ENCODE assay signal across 8 cellular contexts in the genomic region with DNA sequence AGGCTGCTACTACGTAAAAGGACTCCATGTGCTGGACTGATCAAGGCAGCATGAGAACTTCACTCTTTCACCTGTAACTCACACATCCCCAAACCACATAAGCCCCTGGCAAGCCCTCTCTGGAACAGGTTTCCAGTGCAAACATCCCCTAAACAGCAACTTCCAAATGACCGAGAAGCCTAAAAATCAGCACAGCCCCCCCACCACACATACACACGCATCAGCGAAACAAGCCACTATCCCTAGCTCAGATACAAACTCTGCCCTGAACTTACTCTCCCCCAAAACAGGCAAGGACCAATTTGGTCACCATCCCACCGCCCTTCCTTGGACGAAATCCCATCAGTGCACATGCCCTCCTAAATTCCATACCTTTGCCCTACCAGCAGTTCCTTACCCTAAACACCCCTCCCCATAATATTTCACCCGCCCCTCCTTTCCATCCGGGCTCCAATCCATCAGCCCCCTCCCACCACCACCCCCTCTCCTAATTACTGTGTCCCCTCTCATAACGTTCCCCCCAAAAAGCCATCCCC. TPM values are rescaled to one million over a fixed set of nuclear protein-coding genes. Genes with fewer than 3 reads are reported as not detected.
DNase-seq lines count a peak whose midpoint lies in the region; ATAC-seq and TF ChIP-seq lines count a peak whose summit lies in the region.

No MANE protein-coding gene starts in this region.

- no peak for TF ChIP-seq CTCF in foreskin keratinocyte (conservative IDR thresholded peaks at IDR 0.05)
- no peak for TF ChIP-seq CTCF in gastrocnemius medialis (IDR thresholded peaks at IDR 0.05 in 4 of 5, conservative IDR thresholded peaks at IDR 0.05 in 1 of 5)

- DNase-seq in SIG-M5 treated with dmso at 0.1 percent for 504 hours (lab: John Stamatoyannopoulos, UW; ENCODE audit: unreplicated experiment) = peak; percentile 48
- no peak for DNase-seq in SIG-M5 (lab: John Stamatoyannopoulos, UW)
- peak; percentile 63 for DNase-seq in activated CD8-positive, alpha-beta memory T cell treated with anti-CD3 and anti-CD28 coated beads, Interleukin-2, amount 50 U/mL, for 48 hours
- no peak for DNase-seq in foreskin keratinocyte
- no peak for DNase-seq in gastrocnemius medialis
- DNase-seq in NOMO-1 treated with dmso at 0.1 percent for 144 hours (lab: John Stamatoyannopoulos, UW; ENCODE audit: unreplicated experiment) = no peak
- no peak for DNase-seq in DMS153 treated with DMSO at 0.1 percent for 48 hours (lab: John Stamatoyannopoulos, UW; ENCODE audit: unreplicated experiment)

- intact Hi-C loops in gastrocnemius medialis (cut with DNase I; ENCODE audit: low total_unique reads) = no loop called here

- TF ChIP-seq POLR2A in gastrocnemius medialis (IDR thresholded peaks at IDR 0.05) = no peak

- in situ Hi-C loops in gastrocnemius medialis (cut with MboI; ENCODE audit: low sequenced_read_pairs in 4 of 4) = loop anchor here in 2 of 4 donors (5.0 to 10.0 kb wide), 2 partner anchors 57 to 59 kb away; a partner anchor contains a TSS

- peak overlapping the region; percentile 92 for H3K27ac ChIP-seq in foreskin keratinocyte
- H3K27ac ChIP-seq in gastrocnemius medialis = peak overlapping the region; percentile 86 to 96 (median 94)

- H3K27me3 ChIP-seq in foreskin keratinocyte (no peaks in the 10 kb centered on the region), gastrocnemius medialis (no peaks in the 10 kb centered on the region)

- peak overlapping the region; percentile 61 to 84 (median 66) for H3K4me3 ChIP-seq in gastrocnemius medialis

- no peaks in the 10 kb centered on the region for H3K9me3 ChIP-seq in gastrocnemius medialis

- no peak for ATAC-seq in foreskin keratinocyte
- no peak for ATAC-seq in gastrocnemius medialis
- ATAC-seq in HG03175 (IDR thresholded peaks at IDR 0.05; ENCODE audit: unreplicated experiment) = no peak

- peaks cover 0 to 7% of the 10 kb centered on the region in 2 donors for H3K36me3 ChIP-seq in gastrocnemius medialis

- H3K4me1 ChIP-seq in foreskin keratinocyte = peaks cover 3% of the 10 kb centered on the region
- H3K4me1 ChIP-seq in gastrocnemius medialis = peaks cover 20 to 23% of the 10 kb centered on the region in 2 donors

RNA-seq across cellular contexts. Expression of a gene that starts 0.7 kb away (rescaled TPM):
- total RNA-seq in foreskin keratinocyte (56.3 and 56.5 TPM in 2 replicates), gastrocnemius medialis (10 to 100 TPM; 41.6 to 79.0 (median 56.5) TPM)
- 55.8 and 60.1 TPM in 2 replicates for polyA plus RNA-seq in foreskin keratinocyte

RNA-seq across cellular contexts. Expression of a gene that starts 4.8 kb away (rescaled TPM):
- 37.7 and 42.5 TPM in 2 replicates for total RNA-seq in foreskin keratinocyte
- 79.4 and 87.6 TPM in 2 replicates for polyA plus RNA-seq in foreskin keratinocyte
- 10 to 100 TPM; 30.5 to 40.5 (median 36.4) TPM for total RNA-seq in gastrocnemius medialis

RNA-seq across cellular contexts. Expression of a gene that starts 51.0 kb away (rescaled TPM):
- 22.5 and 22.6 TPM in 2 replicates for total RNA-seq in foreskin keratinocyte
- polyA plus RNA-seq in foreskin keratinocyte = 24.3 and 25.6 TPM in 2 replicates
- 10 to 100 TPM; 28.8 to 38.3 (median 36.4) TPM for total RNA-seq in gastrocnemius medialis

RNA-seq across cellular contexts. Expression of a gene that starts 57.7 kb away (rescaled TPM):
- total RNA-seq in foreskin keratinocyte (7.7 and 10.9 TPM in 2 replicates), gastrocnemius medialis (100 to 1,000 TPM in 2 of 4 donors, 10 to 100 TPM in 2; 36.5 to 301 (median 88.0) TPM)
- polyA plus RNA-seq in foreskin keratinocyte = 4.4 and 6.7 TPM in 2 replicates

Comparison
In these comparisons a context has a peak if more than half of its experiments do, and no peak if none do; other contexts are left out.
1. DNase-seq: peak in SIG-M5 treated with dmso at 0.1 percent for 504 hours (single experiment) and activated CD8-positive, alpha-beta memory T cell treated with anti-CD3 and anti-CD28 coated beads, Interleukin-2, amount 50 U/mL, for 48 hours (single experiment); none in SIG-M5 (single experiment), foreskin keratinocyte (0 of 2), gastrocnemius medialis (0 of 2), NOMO-1 treated with dmso at 0.1 percent for 144 hours (single experiment) and DMS153 treated with DMSO at 0.1 percent for 48 hours (single experiment).